In the genomic region with DNA sequence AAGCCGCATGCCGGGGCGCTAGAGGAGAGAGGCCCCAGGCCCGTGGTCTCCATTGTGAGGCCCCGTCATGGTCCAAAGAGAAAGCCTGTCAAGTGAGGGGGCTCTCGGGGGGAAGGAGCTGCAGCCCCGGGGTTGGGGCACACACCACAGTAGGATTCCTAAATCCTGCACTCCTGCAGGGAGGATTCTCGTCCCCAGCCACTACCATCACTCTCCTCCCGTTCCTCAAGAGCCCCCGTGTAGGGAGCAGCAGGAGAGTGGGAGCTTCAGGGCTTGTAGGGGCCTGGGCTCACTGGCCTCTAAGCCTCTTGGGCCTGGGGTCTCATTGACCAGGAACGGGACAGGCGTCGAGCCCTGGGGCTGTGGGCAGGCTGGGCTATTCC, we compare ENCODE assay signal across 9 cellular contexts. TPM values are rescaled to one million over a fixed set of nuclear protein-coding genes. Genes with fewer than 3 reads are reported as not detected.
DNase-seq lines count a peak whose midpoint lies in the region; ATAC-seq, FAIRE-seq and TF ChIP-seq lines count a peak whose summit lies in the region.
"Had no signal": no experiment of that assay in that cellular context is flagged by ENCODE, and none has a peak within 500 bp of the region (broad histone marks: within the 10 kb centered on the region; RNA-seq: fewer than 3 reads in every experiment).

No MANE protein-coding gene starts in this region.

- H2AK5ac ChIP-seq in mesendoderm (ENCODE audit: low read length): no peak overlapping the region

- H3K23ac ChIP-seq in mesendoderm (ENCODE audit: low read length): no peak overlapping the region

- H3K9me3 ChIP-seq in GM12878 (replicated peaks; ENCODE audit: control insufficient read depth, insufficient read depth, low read length) (no peaks in the 10 kb centered on the region), upper lobe of left lung (no peaks in the 10 kb centered on the region)

- intact Hi-C loops in GM12878 (cut with micrococcal nuclease; ENCODE audit: unreplicated experiment): loop anchor here (5.0 kb wide), 1 partner anchor 175 kb away; no protein-coding TSS in a partner anchor

- ATAC-seq in activated T-cell treated with anti-CD3 and anti-CD28 coated beads, Interleukin-2, amount 50 U/mL, for 72 hours (replicated peaks in 1 of 2): no peak
- ATAC-seq in GM12878 (no peak; the same call in 2 of the 3 replicates), upper lobe of left lung (ENCODE audit: low FRiP score in 2 of 2) (peak in 1 of 2 donors; percentile 0)

- peaks cover 30% of the 10 kb centered on the region for H3K4me1 ChIP-seq in GM12878 (ENCODE audit: control insufficient read depth, insufficient read depth, low read length)
- H3K4me1 ChIP-seq in mesendoderm (ENCODE audit: control insufficient read depth, low read depth, low read length): peaks cover 2% of the 10 kb centered on the region
- H3K4me1 ChIP-seq in upper lobe of left lung: peaks cover 29 to 39% (median 33%) of the 10 kb centered on the region in 4 donors

- CTCF ChIA-PET in GM12878 (lab: Yijun Ruan, JAX): interaction anchor here (0.6 to 11.9 kb wide), 27 partner anchors 10 to 268 kb away, joined by 3 to 196 read pairs (median 3); a partner anchor contains a TSS

- no TSS peak for BruUV-seq in GM12878 (replicated peaks; lab: Mats Ljungman, UMichigan)

- no peak overlapping the region for H3K4ac ChIP-seq in mesendoderm (ENCODE audit: low read depth, low read length)

- H4K8ac ChIP-seq in mesendoderm (ENCODE audit: low read depth, low read length): no peak overlapping the region

- H3K18ac ChIP-seq in mesendoderm (ENCODE audit: low read length): no peak overlapping the region

- TF ChIP-seq CTCF in GM12878 (IDR thresholded peaks at IDR 0.05 in 2 of 3, conservative IDR thresholded peaks at IDR 0.05 in 1 of 3; ENCODE audit: control insufficient read depth in 2 of 3, extremely low read depth in 1 of 3, insufficient read depth in 1 of 3, low read depth in 3 of 3, low read length in 3 of 3): no peak
- no peak for TF ChIP-seq CTCF in upper lobe of left lung (IDR thresholded peaks at IDR 0.05)

- no peak overlapping the region for H2BK5ac ChIP-seq in mesendoderm (ENCODE audit: low read length)

- peak overlapping the region; percentile 90 for H3K56ac ChIP-seq in mesendoderm (ENCODE audit: low read length)

- 4% methylated on average over 11 of the region's 13 CpGs for WGBS in GM12878 (ENCODE audit: insufficient coverage, insufficient replicate concordance, low lambda C conversion rate, missing lambda C conversion rate)
- no CpG with 5 or more reads among the region's 13 CpGs for WGBS in mesendoderm (ENCODE audit: extremely low coverage, insufficient coverage, low lambda C conversion rate)
- 37 to 76% methylated on average over 3 to 13 of the region's 13 CpGs for WGBS in upper lobe of left lung, 2 donors

- H3K36me3 Mint-ChIP-seq in activated T-cell treated with anti-CD3 and anti-CD28 coated beads, Interleukin-2, amount 50 U/mL, for 72 hours (ENCODE audit: insufficient read depth in 2 of 2): peaks cover 0 to 1% of the 10 kb centered on the region in 2 donors

- no peak for TF ChIP-seq RAD21 in GM12878 (IDR thresholded peaks at IDR 0.05; ENCODE audit: insufficient read depth, low read depth, low read length)

- no peak overlapping the region for H4K5ac ChIP-seq in mesendoderm (ENCODE audit: low read length)

- H2AFZ ChIP-seq in GM12878 (ENCODE audit: control insufficient read depth, low read depth, low read length): peak overlapping the region; percentile 76

- in situ Hi-C loops in GM12878 (cut with MboI): no loop called here

- no peak for DNase-seq in activated T-cell treated with anti-CD3 and anti-CD28 coated beads, Interleukin-2, amount 50 U/mL, for 72 hours
- no peak for DNase-seq in activated T-cell treated with anti-CD3 and anti-CD28 coated beads, Interleukin-2, amount 50 U/mL, for 48 hours
- DNase-seq in GM12878 (ENCODE audit: low read depth, low spot score) (no peak), mesendoderm (no peak), upper lobe of left lung (no peak), cortex of kidney (lab: John Stamatoyannopoulos, UW) (no peak), cerebellar cortex (ENCODE audit: low spot score) (no peak), NCI-H1048 (lab: John Stamatoyannopoulos, UW) (no peak)

- SMC1A ChIA-PET in GM12878 (lab: Charles Lee; ENCODE audit: uncharacterized antibody, unreplicated experiment): interaction anchor here (0.6 to 3.0 kb wide), 11 partner anchors 9 to 186 kb away, joined by 3 to 20 read pairs (median 4); a partner anchor contains a TSS

- H3K36me3 ChIP-seq in GM12878 (ENCODE audit: control insufficient read depth in 2 of 2, insufficient read depth in 2 of 2, low read length in 1 of 2) (no peaks in the 10 kb centered on the region), mesendoderm (ENCODE audit: control insufficient read depth, insufficient read depth, low read length) (no peaks in the 10 kb centered on the region), upper lobe of left lung (peaks cover 0 to 18% (median 10%) of the 10 kb centered on the region in 4 donors)

- FAIRE-seq in GM12878 (lab: Jason Lieb, UNC): no peak

- RAD21 ChIA-PET in GM12878 (lab: Charles Lee; ENCODE audit: unreplicated experiment): interaction anchor here (0.7 to 3.1 kb wide), 11 partner anchors 22 to 268 kb away, joined by 3 to 27 read pairs (median 5); a partner anchor contains a TSS

- no peaks in the 10 kb centered on the region for H3K9me3 Mint-ChIP-seq in activated T-cell treated with anti-CD3 and anti-CD28 coated beads, Interleukin-2, amount 50 U/mL, for 72 hours

- peak overlapping the region; percentile 61; the same call in 1 of the 2 replicates for H3K9ac ChIP-seq in GM12878 (ENCODE audit: control insufficient read depth, insufficient read depth, low read length)
- peak overlapping the region; percentile 77 for H3K9ac ChIP-seq in mesendoderm (ENCODE audit: low read length)

- no peaks in the 10 kb centered on the region for H4K20me1 ChIP-seq in GM12878 (ENCODE audit: control insufficient read depth, insufficient read depth)

- no peaks in the 10 kb centered on the region for H3K27me3 Mint-ChIP-seq in activated T-cell treated with anti-CD3 and anti-CD28 coated beads, Interleukin-2, amount 50 U/mL, for 72 hours (ENCODE audit: low read depth)

- no peak overlapping the region for H3K27ac Mint-ChIP-seq in activated T-cell treated with anti-CD3 and anti-CD28 coated beads, Interleukin-2, amount 50 U/mL, for 72 hours

- H3K27me3 ChIP-seq in GM12878 (replicated peaks in 1 of 2; ENCODE audit: control insufficient read depth in 2 of 2, insufficient read depth in 2 of 2, low read length in 1 of 2): no peaks in the 10 kb centered on the region
- no peaks in the 10 kb centered on the region for H3K27me3 ChIP-seq in mesendoderm (ENCODE audit: insufficient read depth, low read length, poor library complexity)
- no peaks in the 10 kb centered on the region for H3K27me3 ChIP-seq in upper lobe of left lung

- no peaks in the 10 kb centered on the region for H3K79me1 ChIP-seq in mesendoderm (ENCODE audit: low read length)

- H2BK120ac ChIP-seq in mesendoderm (ENCODE audit: low read depth, low read length): no peak overlapping the region

- H3K79me2 ChIP-seq in GM12878 (ENCODE audit: control insufficient read depth, insufficient read depth, low read length) (no peaks in the 10 kb centered on the region), mesendoderm (ENCODE audit: control insufficient read depth, insufficient read depth, low read length) (no peaks in the 10 kb centered on the region)

- peaks cover 34% of the 10 kb centered on the region for H3K4me1 Mint-ChIP-seq in activated T-cell treated with anti-CD3 and anti-CD28 coated beads, Interleukin-2, amount 50 U/mL, for 72 hours (ENCODE audit: low read depth)

- H3K27ac ChIP-seq in GM12878 (ENCODE audit: control insufficient read depth, insufficient read depth) (peak overlapping the region; percentile 18; the same call in 1 of the 2 replicates), mesendoderm (ENCODE audit: low read depth, low read length) (no peak overlapping the region), upper lobe of left lung (peak overlapping the region; percentile 85 to 97 (median 95))

- peak overlapping the region; percentile 93 to 96 for H3K4me3 Mint-ChIP-seq in activated T-cell treated with anti-CD3 and anti-CD28 coated beads, Interleukin-2, amount 50 U/mL, for 72 hours

- no peak overlapping the region for H2BK15ac ChIP-seq in mesendoderm (replicated peaks; ENCODE audit: low read depth)

- TF ChIP-seq POLR2A in GM12878 (IDR thresholded peaks at IDR 0.05; ENCODE audit: low read depth, low read length) (no peak), upper lobe of left lung (IDR thresholded peaks at IDR 0.05) (no peak)

- peak overlapping the region; percentile 95 for H3K4me2 ChIP-seq in GM12878 (ENCODE audit: control insufficient read depth, insufficient read depth)
- no peak overlapping the region for H3K4me2 ChIP-seq in mesendoderm (ENCODE audit: low read length)

- TF ChIP-seq EP300 in GM12878 (IDR thresholded peaks at IDR 0.05; ENCODE audit: borderline replicate concordance in 1 of 2, control insufficient read depth in 1 of 2, low read depth in 2 of 2, low read length in 2 of 2): no peak
- no peak for TF ChIP-seq EP300 in upper lobe of left lung (IDR thresholded peaks at IDR 0.05)

- POLR2A ChIA-PET in GM12878 (lab: Charles Lee): interaction anchor here (0.5 to 1.3 kb wide), 7 partner anchors 15 to 347 kb away, joined by 3 to 12 read pairs (median 4); a partner anchor contains a TSS

- peak overlapping the region; percentile 88; the same call in 1 of the 2 replicates for H3K4me3 ChIP-seq in GM12878
- H3K4me3 ChIP-seq in mesendoderm (ENCODE audit: low read length): no peak overlapping the region
- peak overlapping the region in 3 of 4 donors; percentile 92 to 98 (median 95) for H3K4me3 ChIP-seq in upper lobe of left lung

RNA-seq across cellular contexts. Expression of a gene that starts 0.8 kb away (rescaled TPM):
- total RNA-seq in activated T-cell treated with anti-CD3 and anti-CD28 coated beads, Interleukin-2, amount 50 U/mL, for 72 hours: 1 to 10 TPM; 4.9 to 5.9 TPM
- total RNA-seq in GM12878 (2013; cell fraction: nucleolus; rRNA removed): 2.9 and 3.3 TPM in 2 replicates
- total RNA-seq in GM12878 (2014; rRNA removed) (1.7 and 3.3 TPM in 2 replicates), GM12878 (2014; rRNA removed; fragmentation: Illumina TruSeq; extraction: Trizol) (0.55 and 0.89 TPM in 2 replicates), GM12878 (2021) (2.7 and 3.0 TPM in 2 replicates), upper lobe of left lung (10 to 100 TPM in 1 of 6 donors, 1 to 10 TPM in 5; 1.2 to 22.0 (median 5.2) TPM)
- polyA plus RNA-seq in GM12878 (2011; ENCODE audit: low read depth): 0.49 TPM
- polyA plus RNA-seq in GM12878 (2011; rRNA removed) (0.53 and 1.2 TPM in 2 replicates), GM12878 (2014; fragmentation: Illumina TruSeq; extraction: Trizol) (0.51 TPM in 1 of 2 replicates, not detected in the other), GM12878 (2014; fragmentation: Nextera tagmentation; extraction: Ambion mirVana) (under 1 TPM; 0.11 to 0.18 TPM), GM12878 (2014; rRNA removed) (2.3 and 2.4 TPM in 2 replicates), GM12878 (2016; fragmentation: Nextera tagmentation; extraction: Ambion mirVana) (1 to 10 TPM; 2.0 to 3.2 TPM)
- 1.5 and 2.6 TPM in 2 replicates for polyA plus RNA-seq in GM12878 (2011; cell fraction: cytosol; rRNA removed)
- 6.1 and 6.6 TPM in 2 replicates for polyA plus RNA-seq in GM12878 (2011; cell fraction: nucleus; rRNA removed)
- polyA plus RNA-seq in GM12878 (2012): 2.5 and 2.8 TPM in 2 replicates
- polyA minus RNA-seq in GM12878 (2011; rRNA and poly(A)+ RNA removed): 0.88 TPM in 1 of 2 replicates, not detected in the other
- not detected in 2 replicates for polyA minus RNA-seq in GM12878 (2011; cell fraction: cytosol; rRNA and poly(A)+ RNA removed)
- polyA minus RNA-seq in GM12878 (2011; cell fraction: nucleus; rRNA and poly(A)+ RNA removed): 0.85 and 1.1 TPM in 2 replicates
- 0.49 TPM for polyA plus RNA-seq in mesendoderm (2013, experiment 1 of 2)
- polyA plus RNA-seq in mesendoderm (2013, experiment 2 of 2): 0.29 TPM
- total RNA-seq: Daoy had no signal

RNA-seq across cellular contexts. Expression of a gene that starts 0.9 kb away (rescaled TPM):
- 10 to 100 TPM; 12.0 to 18.3 TPM for total RNA-seq in activated T-cell treated with anti-CD3 and anti-CD28 coated beads, Interleukin-2, amount 50 U/mL, for 72 hours
- 6.3 and 8.3 TPM in 2 replicates for total RNA-seq in GM12878 (2013; cell fraction: nucleolus; rRNA removed)
- total RNA-seq in GM12878 (2014; rRNA removed) (7.7 and 9.1 TPM in 2 replicates), GM12878 (2014; rRNA removed; fragmentation: Illumina TruSeq; extraction: Trizol) (2.5 TPM in 2 replicates), GM12878 (2021) (7.2 and 8.1 TPM in 2 replicates), upper lobe of left lung (10 to 100 TPM; 18.2 to 50.3 (median 28.5) TPM)
- polyA plus RNA-seq in GM12878 (2011; ENCODE audit: low read depth): 0.60 TPM
- polyA plus RNA-seq in GM12878 (2011; rRNA removed) (2.8 and 5.2 TPM in 2 replicates), GM12878 (2014; fragmentation: Illumina TruSeq; extraction: Trizol) (0.30 and 0.97 TPM in 2 replicates), GM12878 (2014; fragmentation: Nextera tagmentation; extraction: Ambion mirVana) (1 to 10 TPM in 1 of 2 experiments, under 1 TPM in 1; 0.19 to 1.1 TPM), GM12878 (2014; rRNA removed) (6.8 and 11.4 TPM in 2 replicates), GM12878 (2016; fragmentation: Nextera tagmentation; extraction: Ambion mirVana) (1 to 10 TPM; 2.1 to 3.1 TPM)
- polyA plus RNA-seq in GM12878 (2011; cell fraction: cytosol; rRNA removed): 5.4 and 9.3 TPM in 2 replicates
- polyA plus RNA-seq in GM12878 (2011; cell fraction: nucleus; rRNA removed): 27.3 and 32.8 TPM in 2 replicates
- 5.5 and 6.9 TPM in 2 replicates for polyA plus RNA-seq in GM12878 (2012)
- 3.1 and 3.5 TPM in 2 replicates for polyA minus RNA-seq in GM12878 (2011; rRNA and poly(A)+ RNA removed)
- 2.0 and 3.7 TPM in 2 replicates for polyA minus RNA-seq in GM12878 (2011; cell fraction: cytosol; rRNA and poly(A)+ RNA removed)
- 1.8 and 4.6 TPM in 2 replicates for polyA minus RNA-seq in GM12878 (2011; cell fraction: nucleus; rRNA and poly(A)+ RNA removed)
- polyA plus RNA-seq in mesendoderm (2013, experiment 1 of 2): 4.8 TPM
- polyA plus RNA-seq in mesendoderm (2013, experiment 2 of 2): 5.1 TPM

RNA-seq across cellular contexts. Expression of a gene that starts 6.7 kb away (rescaled TPM):
- total RNA-seq in activated T-cell treated with anti-CD3 and anti-CD28 coated beads, Interleukin-2, amount 50 U/mL, for 72 hours: 1 to 10 TPM; 7.2 to 9.2 TPM
- total RNA-seq in GM12878 (2013; cell fraction: nucleolus; rRNA removed): not detected in 2 replicates
- total RNA-seq in GM12878 (2014; rRNA removed): 8.0 and 9.1 TPM in 2 replicates
- 3.0 and 3.4 TPM in 2 replicates for total RNA-seq in GM12878 (2014; rRNA removed; fragmentation: Illumina TruSeq; extraction: Trizol)
- 6.2 and 7.5 TPM in 2 replicates for total RNA-seq in GM12878 (2021)
- 0.98 TPM for polyA plus RNA-seq in GM12878 (2011; ENCODE audit: low read depth)
- 0.92 and 1.9 TPM in 2 replicates for polyA plus RNA-seq in GM12878 (2011; rRNA removed)
- 3.5 and 6.3 TPM in 2 replicates for polyA plus RNA-seq in GM12878 (2011; cell fraction: cytosol; rRNA removed)
- polyA plus RNA-seq in GM12878 (2011; cell fraction: nucleus; rRNA removed): 3.4 and 3.7 TPM in 2 replicates
- polyA plus RNA-seq in GM12878 (2012): 3.4 and 3.7 TPM in 2 replicates
- 0.27 and 1.7 TPM in 2 replicates for polyA plus RNA-seq in GM12878 (2014; fragmentation: Illumina TruSeq; extraction: Trizol)
- under 1 TPM; 0.42 to 0.62 TPM for polyA plus RNA-seq in GM12878 (2014; fragmentation: Nextera tagmentation; extraction: Ambion mirVana)
- polyA plus RNA-seq in GM12878 (2014; rRNA removed): 7.1 and 9.8 TPM in 2 replicates
- 10 to 100 TPM in 1 of 2 experiments, 1 to 10 TPM in 1; 5.7 to 10.1 TPM for polyA plus RNA-seq in GM12878 (2016; fragmentation: Nextera tagmentation; extraction: Ambion mirVana)
- polyA minus RNA-seq in GM12878 (2011; rRNA and poly(A)+ RNA removed): 0.95 and 1.4 TPM in 2 replicates
- 1.5 and 1.9 TPM in 2 replicates for polyA minus RNA-seq in GM12878 (2011; cell fraction: cytosol; rRNA and poly(A)+ RNA removed)
- polyA minus RNA-seq in GM12878 (2011; cell fraction: nucleus; rRNA and poly(A)+ RNA removed): 1.5 and 2.2 TPM in 2 replicates
- polyA plus RNA-seq in mesendoderm (2013, experiment 1 of 2): 3.1 TPM
- polyA plus RNA-seq in mesendoderm (2013, experiment 2 of 2): 3.3 TPM
- total RNA-seq in upper lobe of left lung: 1 to 10 TPM; 2.1 to 9.3 (median 6.6) TPM

RNA-seq across cellular contexts. Expression of a gene that starts 7.4 kb away (rescaled TPM):
- 10 to 100 TPM; 53.6 to 73.0 TPM for total RNA-seq in activated T-cell treated with anti-CD3 and anti-CD28 coated beads, Interleukin-2, amount 50 U/mL, for 72 hours
- total RNA-seq in GM12878 (2013; cell fraction: nucleolus; rRNA removed): 20.1 and 22.8 TPM in 2 replicates
- total RNA-seq in GM12878 (2014; rRNA removed) (26.3 and 36.1 TPM in 2 replicates), GM12878 (2014; rRNA removed; fragmentation: Illumina TruSeq; extraction: Trizol) (9.8 and 10.0 TPM in 2 replicates), GM12878 (2021) (32.4 and 32.9 TPM in 2 replicates), upper lobe of left lung (10 to 100 TPM; 15.8 to 25.1 (median 18.8) TPM)
- 11.7 TPM for polyA plus RNA-seq in GM12878 (2011; ENCODE audit: low read depth)
- polyA plus RNA-seq in GM12878 (2011; rRNA removed) (5.6 and 15.6 TPM in 2 replicates), GM12878 (2014; fragmentation: Illumina TruSeq; extraction: Trizol) (2.8 and 11.3 TPM in 2 replicates), GM12878 (2014; fragmentation: Nextera tagmentation; extraction: Ambion mirVana) (1 to 10 TPM; 2.9 to 9.7 TPM), GM12878 (2014; rRNA removed) (32.2 and 35.6 TPM in 2 replicates), GM12878 (2016; fragmentation: Nextera tagmentation; extraction: Ambion mirVana) (10 to 100 TPM; 45.0 to 46.7 TPM)
- 18.1 and 22.2 TPM in 2 replicates for polyA plus RNA-seq in GM12878 (2011; cell fraction: cytosol; rRNA removed)
- polyA plus RNA-seq in GM12878 (2011; cell fraction: nucleus; rRNA removed): 67.6 and 72.5 TPM in 2 replicates
- polyA plus RNA-seq in GM12878 (2012): 26.0 and 29.8 TPM in 2 replicates
- 7.0 and 15.8 TPM in 2 replicates for polyA minus RNA-seq in GM12878 (2011; rRNA and poly(A)+ RNA removed)
- 12.3 and 13.3 TPM in 2 replicates for polyA minus RNA-seq in GM12878 (2011; cell fraction: cytosol; rRNA and poly(A)+ RNA removed)
- 25.6 and 44.0 TPM in 2 replicates for polyA minus RNA-seq in GM12878 (2011; cell fraction: nucleus; rRNA and poly(A)+ RNA removed)
- 30.8 TPM for polyA plus RNA-seq in mesendoderm (2013, experiment 1 of 2)
- polyA plus RNA-seq in mesendoderm (2013, experiment 2 of 2): 33.8 TPM

RNA-seq across cellular contexts. Expression of a gene that starts 22.5 kb away (rescaled TPM):
- 100 to 1,000 TPM; 182 to 196 TPM for total RNA-seq in activated T-cell treated with anti-CD3 and anti-CD28 coated beads, Interleukin-2, amount 50 U/mL, for 72 hours
- total RNA-seq in GM12878 (2013; cell fraction: nucleolus; rRNA removed): 66.7 and 80.3 TPM in 2 replicates
- total RNA-seq in GM12878 (2014; rRNA removed) (18.9 and 24.1 TPM in 2 replicates), GM12878 (2014; rRNA removed; fragmentation: Illumina TruSeq; extraction: Trizol) (13.7 and 14.0 TPM in 2 replicates), GM12878 (2021) (87.6 and 104 TPM in 2 replicates), upper lobe of left lung (10 to 100 TPM in 1 of 6 donors, 1 to 10 TPM in 5; 1.8 to 55.5 (median 4.0) TPM)
- 15.7 TPM for polyA plus RNA-seq in GM12878 (2011; ENCODE audit: low read depth)
- polyA plus RNA-seq in GM12878 (2011; rRNA removed) (4.4 and 8.6 TPM in 2 replicates), GM12878 (2014; fragmentation: Illumina TruSeq; extraction: Trizol) (1.6 and 13.0 TPM in 2 replicates), GM12878 (2014; fragmentation: Nextera tagmentation; extraction: Ambion mirVana) (1 to 10 TPM in 1 of 2 experiments, under 1 TPM in 1; 0.82 to 1.9 TPM), GM12878 (2014; rRNA removed) (56.5 and 72.9 TPM in 2 replicates), GM12878 (2016; fragmentation: Nextera tagmentation; extraction: Ambion mirVana) (1 to 10 TPM; 7.4 to 7.7 TPM)
- 12.9 and 13.8 TPM in 2 replicates for polyA plus RNA-seq in GM12878 (2011; cell fraction: cytosol; rRNA removed)
- 159 and 214 TPM in 2 replicates for polyA plus RNA-seq in GM12878 (2011; cell fraction: nucleus; rRNA removed)
- polyA plus RNA-seq in GM12878 (2012): 54.3 and 58.8 TPM in 2 replicates
- polyA minus RNA-seq in GM12878 (2011; rRNA and poly(A)+ RNA removed): 11.3 and 15.7 TPM in 2 replicates
- 11.3 and 13.4 TPM in 2 replicates for polyA minus RNA-seq in GM12878 (2011; cell fraction: cytosol; rRNA and poly(A)+ RNA removed)
- 42.1 and 57.6 TPM in 2 replicates for polyA minus RNA-seq in GM12878 (2011; cell fraction: nucleus; rRNA and poly(A)+ RNA removed)
- polyA plus RNA-seq in mesendoderm (2013, experiment 1 of 2): 13.9 TPM
- 13.9 TPM for polyA plus RNA-seq in mesendoderm (2013, experiment 2 of 2)
